ENCODE assay signal across 8 cellular contexts in the genomic region with DNA sequence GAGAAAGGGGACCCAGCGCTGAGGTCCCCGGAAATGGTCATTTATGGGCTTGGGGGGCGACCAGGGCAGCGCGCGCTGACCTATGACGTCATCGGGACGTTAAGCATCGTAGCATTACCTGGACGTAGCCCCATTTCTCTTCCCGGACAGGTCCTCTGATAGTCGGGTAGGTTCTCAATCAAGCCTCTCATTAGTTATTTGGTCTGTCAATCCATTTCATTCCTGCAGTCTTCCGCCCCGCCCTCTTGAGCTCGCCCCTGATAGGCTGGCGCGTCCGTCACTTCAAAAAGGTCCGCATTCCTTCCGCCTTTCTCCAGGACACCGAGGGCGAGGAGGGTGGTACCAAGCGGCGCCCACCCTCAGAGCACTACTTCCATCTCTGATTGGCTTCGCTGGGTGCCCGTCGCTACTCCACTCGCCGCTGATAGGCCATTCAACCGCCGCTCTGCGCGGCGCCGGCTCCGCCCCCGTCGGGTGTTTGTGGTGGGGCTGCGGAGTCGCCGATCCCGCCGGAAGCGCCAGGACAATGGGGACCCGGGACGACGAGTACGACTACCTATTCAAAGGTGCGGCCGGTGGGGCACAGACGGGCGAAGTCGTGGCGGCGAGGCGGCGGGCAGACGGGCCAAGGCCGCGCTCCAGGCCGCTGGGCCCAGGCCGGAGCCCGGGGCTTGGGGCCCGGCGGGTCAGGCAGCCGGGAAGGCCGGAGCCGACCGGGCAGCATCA. TPM values are rescaled to one million over a fixed set of nuclear protein-coding genes. Genes with fewer than 3 reads are reported as not detected.
A peak's percentile ranks its signal among the peaks of the same experiment; 100 is the strongest.
DNase-seq lines count a peak whose midpoint lies in the region; ATAC-seq and TF ChIP-seq lines count a peak whose summit lies in the region.

A gene (plus strand): TSS at position 470 of the 726 bp plus-strand sequence. CDS start 57 bp downstream, at position 527.

- peak within 1 kb of the TSS; percentile 77 for H2AFZ ChIP-seq in PC-9

- H3K4me3 ChIP-seq in Jurkat, Clone E6-1 (ENCODE audit: low read length), result peak within 1 kb of the TSS; percentile 61
- H3K4me3 ChIP-seq in PC-9 (peak within 1 kb of the TSS; percentile 82), mucosa of descending colon (peak within 1 kb of the TSS; percentile 67)

- ATAC-seq in GM21619 (IDR thresholded peaks at IDR 0.05; ENCODE audit: unreplicated experiment) (peak; percentile 87), mucosa of descending colon (peak; percentile 92)

- DNase-seq in DMS153 (lab: John Stamatoyannopoulos, UW) (peak; percentile 100), PC-9 (peak; percentile 99 to 100), epithelial cell of prostate (ENCODE audit: low read depth, low spot score) (peak; percentile 100), mucosa of descending colon (peak; percentile 99 to 100 (median 100))
- DNase-seq in Jurkat, Clone E6-1 (ENCODE audit: low read depth, low spot score), result peak; percentile 100
- peak; percentile 96 for DNase-seq in activated T-cell treated with anti-CD3 and anti-CD28 coated beads, Interleukin-2, amount 50 U/mL, for 1 hour
- peak; percentile 97 for DNase-seq in stimulated activated CD8-positive, alpha-beta memory T cell treated with anti-CD3 and anti-CD28 coated beads, Interleukin-4, amount 100 ng/mL, for 24 hours (ENCODE audit: low read depth)

- CTCF ChIA-PET in PC-9 (lab: Charles Lee), result interaction anchor here (0.6 to 1.7 kb wide), 5 partner anchors 23 to 191 kb away, joined by 3 to 5 read pairs (median 3); a partner anchor contains a TSS

- no peaks in the 10 kb centered on the region for H3K27me3 ChIP-seq in PC-9 (ENCODE audit: insufficient read depth, low read depth)

- peaks cover 41% of the 10 kb centered on the region for H4K20me1 ChIP-seq in PC-9 (ENCODE audit: insufficient read depth)

- peak within 1 kb of the TSS; percentile 82 for H3K4me2 ChIP-seq in PC-9

- intact Hi-C loops in PC-9 (cut with micrococcal nuclease; ENCODE audit: unreplicated experiment), result loop anchor here (1.0 to 2.0 kb wide), 2 partner anchors 27 to 54 kb away; a partner anchor contains a TSS
- intact Hi-C loops in mucosa of descending colon (cut with DNase I, micrococcal nuclease), result no loop called here

- H3K9me3 ChIP-seq in PC-9 (ENCODE audit: insufficient read depth, low read depth) (no peaks in the 10 kb centered on the region; the same call in 1 of the 2 replicates), mucosa of descending colon (no peaks in the 10 kb centered on the region)

- H3K9me2 ChIP-seq in PC-9 (ENCODE audit: insufficient read depth), result no peaks in the 10 kb centered on the region

- H3K4me1 ChIP-seq in PC-9 (replicated peaks; ENCODE audit: insufficient read depth) (peaks cover 56% of the 10 kb centered on the region), mucosa of descending colon (ENCODE audit: low read depth) (peaks cover 32% of the 10 kb centered on the region)

- TF ChIP-seq CTCF in PC-9 (conservative IDR thresholded peaks at IDR 0.05) (no peak), mucosa of descending colon (IDR thresholded peaks at IDR 0.05) (no peak)

- H3K79me2 ChIP-seq in PC-9 (ENCODE audit: low read depth), result peaks cover 63% of the 10 kb centered on the region

- POLR2A ChIA-PET in PC-9 (lab: Charles Lee; ENCODE audit: unreplicated experiment), result interaction anchor here (0.6 to 1.0 kb wide), 6 partner anchors 33 to 521 kb away, joined by 3 to 4 read pairs (median 4); no protein-coding TSS in a partner anchor

- no TSS peak for BruUV-seq in PC-9 (replicated peaks; lab: Mats Ljungman, UMichigan)

- no peaks in the 10 kb centered on the region for H3K36me3 ChIP-seq in PC-9 (ENCODE audit: low read depth)
- no peaks in the 10 kb centered on the region for H3K36me3 ChIP-seq in mucosa of descending colon (ENCODE audit: low read depth)

- peaks cover 45% of the 10 kb centered on the region for H3F3A ChIP-seq in PC-9 (ENCODE audit: insufficient read depth, low read depth)

- H3K27ac ChIP-seq in PC-9 (peak within 1 kb of the TSS; percentile 85), epithelial cell of prostate (peak within 1 kb of the TSS; percentile 96)

RNA-seq across cellular contexts. Expression of the gene that starts here (rescaled TPM):
- polyA plus RNA-seq in Jurkat, Clone E6-1 (2012; ENCODE audit: insufficient read depth, insufficient read length), result 102 TPM
- total RNA-seq in PC-9 (2021) (119 and 126 TPM in 2 replicates), mucosa of descending colon (100 to 1,000 TPM; 100 to 131 (median 103) TPM)

Comparison
In these comparisons a context has a peak if more than half of its experiments do, and no peak if none do; other contexts are left out.
1. Peak in every context shown above with its lines: DNase-seq, ATAC-seq, H3K4me3 ChIP-seq and H3K27ac ChIP-seq.